In the genomic region with DNA sequence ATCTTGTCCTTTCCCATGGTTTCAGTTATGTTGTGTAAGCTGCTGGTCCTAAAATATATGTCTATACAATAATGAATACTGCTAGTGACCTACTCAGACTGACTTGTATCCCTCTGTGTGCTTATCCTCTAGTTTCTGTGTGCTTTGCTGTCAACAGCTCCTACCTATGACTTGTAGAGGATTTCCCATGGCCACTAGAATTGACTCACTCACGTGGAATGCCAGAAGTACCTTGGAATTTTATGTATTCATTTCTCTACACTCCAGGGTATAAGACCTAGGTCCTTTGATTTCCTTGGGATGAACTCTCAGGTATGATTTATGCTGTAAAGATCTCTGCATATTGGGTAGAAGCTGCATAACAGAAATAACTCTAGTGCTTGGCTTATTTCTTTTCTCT, we compare ENCODE assay signal across 25 cellular contexts.
DNase-seq lines count a peak whose midpoint lies in the region; ATAC-seq, FAIRE-seq and TF ChIP-seq lines count a peak whose summit lies in the region.
"Had no signal": no experiment of that assay in that cellular context is flagged by ENCODE, and none has a peak within 500 bp of the region (broad histone marks: within the 10 kb centered on the region; RNA-seq: fewer than 3 reads in every experiment).

No MANE protein-coding gene starts in this region.

- TF ChIP-seq CTCF in left lung (IDR thresholded peaks at IDR 0.05): no peak
- no peak for TF ChIP-seq CTCF in ascending aorta (IDR thresholded peaks at IDR 0.05)
- no peak for TF ChIP-seq CTCF in lower leg skin (IDR thresholded peaks at IDR 0.05)

- TF ChIP-seq POLR2A in lower leg skin (IDR thresholded peaks at IDR 0.05): no peak

- FAIRE-seq in frontal cortex (lab: Jason Lieb, UNC): no peak
- FAIRE-seq: GM12878, pancreas had no signal

- H3K4me1 ChIP-seq in left lung (no peaks in the 10 kb centered on the region), ascending aorta (no peaks in the 10 kb centered on the region)
- H3K4me1 ChIP-seq: gastroesophageal sphincter, pancreas, right lobe of liver, uterus had no signal

- no peak overlapping the region for H3K4me3 ChIP-seq in left lung
- no peak overlapping the region for H3K4me3 ChIP-seq in ascending aorta
- no peak overlapping the region for H3K4me3 ChIP-seq in lower leg skin (ENCODE audit: low read depth, poor library complexity, severe bottlenecking)
- H3K4me3 ChIP-seq: coronary artery, gastroesophageal sphincter, GM12878, GM23248, pancreas, right lobe of liver, uterus had no signal

- no peaks in the 10 kb centered on the region for H3K27me3 ChIP-seq in left lung
- no peaks in the 10 kb centered on the region for H3K27me3 ChIP-seq in ascending aorta
- H3K27me3 ChIP-seq: gastroesophageal sphincter, pancreas, right lobe of liver, uterus had no signal

- intact Hi-C loops in left lung (cut with DNase I): no loop called here
- intact Hi-C loops in ascending aorta (cut with DNase I): no loop called here
- intact Hi-C loops in lower leg skin (cut with DNase I; ENCODE audit: low total_unique reads): no loop called here

- H3K36me3 ChIP-seq in left lung: no peaks in the 10 kb centered on the region
- H3K36me3 ChIP-seq in ascending aorta: no peaks in the 10 kb centered on the region
- H3K36me3 ChIP-seq: gastroesophageal sphincter, pancreas, right lobe of liver, uterus had no signal

- no peak overlapping the region for H3K27ac ChIP-seq in left lung
- no peak overlapping the region for H3K27ac ChIP-seq in ascending aorta
- H3K27ac ChIP-seq: coronary artery, gastroesophageal sphincter, GM23248, pancreas, right lobe of liver, uterus had no signal

- H3K9me3 ChIP-seq in left lung: peaks cover 0 to 21% of the 10 kb centered on the region in 2 donors
- no peaks in the 10 kb centered on the region for H3K9me3 ChIP-seq in ascending aorta
- H3K9me3 ChIP-seq: gastroesophageal sphincter, pancreas, right lobe of liver, uterus had no signal

- peak; percentile 84 for ATAC-seq in left lung
- ATAC-seq: gastroesophageal sphincter; GM12878; left cardiac atrium; natural killer cell treated with Interleukin-12 subunit alpha and Interleukin-12 subunit beta and Interleukin-15 and Interleukin-18, amount 100 ng/mL, for 72 hours; pancreas; right lobe of liver had no signal

- peak; percentile 6 for DNase-seq in Daoy (ENCODE audit: low read depth)
- DNase-seq in NCI-H226: peak; percentile 72
- peak; percentile 1 for DNase-seq in dermis blood vessel endothelial cell
- no peak for DNase-seq in left lung
- DNase-seq in ascending aorta (ENCODE audit: low spot score in 2 of 2): no peak
- no peak for DNase-seq in lower leg skin (ENCODE audit: low spot score in 2 of 2)
- no peak for DNase-seq in activated naive CD4-positive, alpha-beta T cell (lab: John Stamatoyannopoulos, UW)
- no peak for DNase-seq in frontal cortex (ENCODE audit: low spot score in 2 of 2)
- DNase-seq: activated CD4-positive, alpha-beta memory T cell treated with anti-CD3 and anti-CD28 coated beads, Interleukin-2, amount 10 ng/mL, durations not matched to agents 7 days and 5 days; activated CD4-positive, CD25-positive, alpha-beta regulatory T cell; activated naive CD4-positive, alpha-beta T cell treated with Interleukin-2 at 50 U/mL for 16 hours; GM23248; KG1; left cardiac atrium; midbrain; NCI-H187 treated with DMSO at 0.1 percent for 48 hours; NCI-H345; pancreas; right lobe of liver; stimulated activated CD8-positive, alpha-beta memory T cell treated with anti-CD3 and anti-CD28 coated beads, Interleukin-4, amount 100 ng/mL, for 48 hours; uterus had no signal

- WGBS in lower leg skin, 2 donors: 57 to 70% methylated on average over 1 of the region's 1 CpG

Comparison
In these comparisons a context has a peak if more than half of its experiments do, and no peak if none do; other contexts are left out.
1. DNase-seq: peak in Daoy (single experiment), NCI-H226 (single experiment) and dermis blood vessel endothelial cell (single experiment); none in left lung (0 of 2), ascending aorta (0 of 2), lower leg skin (0 of 2), activated naive CD4-positive, alpha-beta T cell (0 of 4) and frontal cortex (0 of 2).